ENCODE assay signal across 8 cellular contexts in genomic region chr22:28742562-28742962, GRCh38. TPM values are rescaled to one million over a fixed set of nuclear protein-coding genes. Genes with fewer than 3 reads are reported as not detected.
DNase-seq lines count a peak whose midpoint lies in the region; ATAC-seq and TF ChIP-seq lines count a peak whose summit lies in the region.

No MANE protein-coding gene starts in this region.

- ATAC-seq in HG02571 (IDR thresholded peaks at IDR 0.05; ENCODE audit: unreplicated experiment) (no peak), GM18907 (IDR thresholded peaks at IDR 0.05; ENCODE audit: unreplicated experiment) (no peak)

- H3K9me3 ChIP-seq in HUES48 (ENCODE audit: control insufficient read depth, insufficient read depth, low read length) (no peaks in the 10 kb centered on the region), breast epithelium (no peaks in the 10 kb centered on the region), mucosa of rectum (ENCODE audit: control insufficient read depth in 2 of 2, low read length in 2 of 2) (no peaks in the 10 kb centered on the region)

- intact Hi-C loops in breast epithelium (cut with DNase I; ENCODE audit: low total_unique reads): no loop called here

- H3K36me3 ChIP-seq in HUES48 (ENCODE audit: control insufficient read depth, insufficient read depth, low read length) (peaks cover 39% of the 10 kb centered on the region), breast epithelium (no peaks in the 10 kb centered on the region), mucosa of rectum (ENCODE audit: control insufficient read depth in 2 of 2, insufficient read depth in 2 of 2, low read length in 2 of 2) (peaks cover 20 to 26% of the 10 kb centered on the region in 2 donors)

- TF ChIP-seq CTCF in AG10803 (conservative IDR thresholded peaks at IDR 0.05; ENCODE audit: low read length): no peak
- no peak for TF ChIP-seq CTCF in breast epithelium (IDR thresholded peaks at IDR 0.05)

- no peak for TF ChIP-seq POLR2A in breast epithelium (IDR thresholded peaks at IDR 0.05)

- peak overlapping the region; percentile 98 for H3K27ac ChIP-seq in HUES48 (ENCODE audit: low read depth, low read length)
- peak overlapping the region; percentile 98 to 100 for H3K27ac ChIP-seq in breast epithelium
- H3K27ac ChIP-seq in mucosa of rectum (ENCODE audit: low read depth in 2 of 2, low read length in 2 of 2): peak overlapping the region; percentile 95 to 97

- H3K27me3 ChIP-seq in HUES48 (ENCODE audit: control insufficient read depth, insufficient read depth, low read length) (no peaks in the 10 kb centered on the region), breast epithelium (no peaks in the 10 kb centered on the region), mucosa of rectum (ENCODE audit: control insufficient read depth in 2 of 2, insufficient read depth in 2 of 2, low read length in 2 of 2) (no peaks in the 10 kb centered on the region)

- H3K4me1 ChIP-seq in HUES48 (ENCODE audit: control insufficient read depth, insufficient read depth, low read length): peaks cover 9% of the 10 kb centered on the region
- peaks cover 4 to 7% of the 10 kb centered on the region in 2 donors for H3K4me1 ChIP-seq in breast epithelium
- H3K4me1 ChIP-seq in mucosa of rectum (ENCODE audit: control insufficient read depth in 2 of 2, insufficient read depth in 2 of 2, low read length in 2 of 2): peaks cover 9% of the 10 kb centered on the region in 2 donors

- no peak for DNase-seq in AG10803 (ENCODE audit: low read depth)
- no peak for DNase-seq in breast epithelium (ENCODE audit: low spot score in 2 of 2)
- no peak for DNase-seq in epidermal melanocyte (ENCODE audit: insufficient read length, low spot score)
- DNase-seq in stimulated activated naive CD4-positive, alpha-beta T cell (lab: John Stamatoyannopoulos, UW): no peak

- peak overlapping the region; percentile 29; the same call in 1 of the 2 replicates for H3K9ac ChIP-seq in HUES48 (ENCODE audit: low read depth, low read length)
- H3K9ac ChIP-seq in mucosa of rectum (ENCODE audit: low read depth in 1 of 2, low read length in 2 of 2): peak overlapping the region; percentile 98 to 99

- H3K4me3 ChIP-seq in AG10803 (ENCODE audit: low read length) (peak overlapping the region; percentile 92), HUES48 (ENCODE audit: low read depth, low read length) (peak overlapping the region; percentile 96), breast epithelium (peak overlapping the region; percentile 82 to 96 (median 96)), mucosa of rectum (ENCODE audit: low read length in 2 of 2) (peak overlapping the region; percentile 97 to 98)

RNA-seq across cellular contexts. Expression of gene HSCB, which starts 0.7 kb away (rescaled TPM):
- 10 to 100 TPM; 25.3 to 49.3 (median 32.4) TPM for total RNA-seq in breast epithelium

RNA-seq across cellular contexts. Expression of gene CHEK2, which starts 0.9 kb away (rescaled TPM):
- 10 to 100 TPM in 1 of 3 donors, 1 to 10 TPM in 2; 3.8 to 13.2 (median 6.2) TPM for total RNA-seq in breast epithelium

RNA-seq across cellular contexts. Expression of gene CCDC117, which starts 29.9 kb away (rescaled TPM):
- 10 to 100 TPM; 19.5 to 33.5 (median 23.9) TPM for total RNA-seq in breast epithelium

RNA-seq across cellular contexts. Expression of gene XBP1, which starts 57.8 kb away (rescaled TPM):
- total RNA-seq in breast epithelium: 1,000 to 10,000 TPM in 2 of 3 donors, 100 to 1,000 TPM in 1; 156 to 1,772 (median 1,383) TPM
